Comparison of ENCODE assay signal across 1 cellular context in the genomic region with DNA sequence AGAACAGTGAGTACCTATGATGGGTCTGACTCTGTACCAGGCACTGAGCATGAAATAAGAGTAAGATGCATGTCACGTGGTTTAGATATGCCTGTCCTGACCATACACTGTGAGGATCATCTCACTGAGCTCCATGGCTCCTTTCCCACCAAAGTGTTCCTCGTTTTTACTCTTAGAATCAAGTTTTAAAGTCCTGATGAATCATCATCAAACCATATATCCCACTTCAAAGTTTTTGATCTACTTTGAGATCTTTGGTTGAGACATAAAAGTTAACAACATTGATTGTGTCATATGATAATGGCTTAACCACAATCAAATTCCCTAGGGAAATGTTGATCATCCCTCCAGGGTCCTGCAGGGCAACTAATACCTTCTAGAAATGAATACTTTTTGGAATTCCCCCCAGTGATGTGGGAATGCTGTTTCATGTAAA.
TF ChIP-seq lines count a peak whose summit lies in the region.

No MANE protein-coding gene starts in this region.

TF ChIP-seq in GM12878, 131 proteins besides CTCF, POLR2A, EP300 and RAD21:
- no peak for TF ChIP-seq SMAD5 (IDR thresholded peaks at IDR 0.05; ENCODE audit: low read depth)
- no peak for TF ChIP-seq CHD1 (IDR thresholded peaks at IDR 0.05; ENCODE audit: low read depth, low read length)
- no peak for TF ChIP-seq BHLHE40 (IDR thresholded peaks at IDR 0.05; ENCODE audit: borderline replicate concordance in 1 of 2, low read depth in 2 of 2, low read length in 1 of 2)
- no peak for TF ChIP-seq MYC (IDR thresholded peaks at IDR 0.05; ENCODE audit: insufficient read depth, insufficient read length, insufficient replicate concordance, low read length, severe bottlenecking)
- no peak for TF ChIP-seq NFYA (IDR thresholded peaks at IDR 0.05; ENCODE audit: borderline replicate concordance, low read depth, low read length)
- TF ChIP-seq, protein P1, sequence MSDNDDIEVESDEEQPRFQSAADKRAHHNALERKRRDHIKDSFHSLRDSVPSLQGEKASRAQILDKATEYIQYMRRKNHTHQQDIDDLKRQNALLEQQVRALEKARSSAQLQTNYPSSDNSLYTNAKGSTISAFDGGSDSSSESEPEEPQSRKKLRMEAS (IDR thresholded peaks at IDR 0.05; ENCODE audit: low read depth, low read length) = no peak
- no peak for TF ChIP-seq TCF7 (IDR thresholded peaks at IDR 0.05; ENCODE audit: borderline replicate concordance)
- peak; percentile 61; the same call in 1 of the 2 replicates for TF ChIP-seq RUNX3 (IDR thresholded peaks at IDR 0.05; ENCODE audit: low read length)
- TF ChIP-seq, protein P2, sequence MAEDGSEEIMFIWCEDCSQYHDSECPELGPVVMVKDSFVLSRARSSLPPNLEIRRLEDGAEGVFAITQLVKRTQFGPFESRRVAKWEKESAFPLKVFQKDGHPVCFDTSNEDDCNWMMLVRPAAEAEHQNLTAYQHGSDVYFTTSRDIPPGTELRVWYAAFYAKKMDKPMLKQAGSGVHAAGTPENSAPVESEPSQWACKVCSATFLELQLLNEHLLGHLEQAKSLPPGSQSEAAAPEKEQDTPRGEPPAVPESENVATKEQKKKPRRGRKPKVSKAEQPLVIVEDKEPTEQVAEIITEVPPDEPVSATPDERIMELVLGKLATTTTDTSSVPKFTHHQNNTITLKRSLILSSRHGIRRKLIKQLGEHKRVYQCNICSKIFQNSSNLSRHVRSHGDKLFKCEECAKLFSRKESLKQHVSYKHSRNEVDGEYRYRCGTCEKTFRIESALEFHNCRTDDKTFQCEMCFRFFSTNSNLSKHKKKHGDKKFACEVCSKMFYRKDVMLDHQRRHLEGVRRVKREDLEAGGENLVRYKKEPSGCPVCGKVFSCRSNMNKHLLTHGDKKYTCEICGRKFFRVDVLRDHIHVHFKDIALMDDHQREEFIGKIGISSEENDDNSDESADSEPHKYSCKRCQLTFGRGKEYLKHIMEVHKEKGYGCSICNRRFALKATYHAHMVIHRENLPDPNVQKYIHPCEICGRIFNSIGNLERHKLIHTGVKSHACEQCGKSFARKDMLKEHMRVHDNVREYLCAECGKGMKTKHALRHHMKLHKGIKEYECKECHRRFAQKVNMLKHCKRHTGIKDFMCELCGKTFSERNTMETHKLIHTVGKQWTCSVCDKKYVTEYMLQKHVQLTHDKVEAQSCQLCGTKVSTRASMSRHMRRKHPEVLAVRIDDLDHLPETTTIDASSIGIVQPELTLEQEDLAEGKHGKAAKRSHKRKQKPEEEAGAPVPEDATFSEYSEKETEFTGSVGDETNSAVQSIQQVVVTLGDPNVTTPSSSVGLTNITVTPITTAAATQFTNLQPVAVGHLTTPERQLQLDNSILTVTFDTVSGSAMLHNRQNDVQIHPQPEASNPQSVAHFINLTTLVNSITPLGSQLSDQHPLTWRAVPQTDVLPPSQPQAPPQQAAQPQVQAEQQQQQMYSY (CRISPR knock-in tag; IDR thresholded peaks at IDR 0.05) = no peak
- TF ChIP-seq MEF2B (IDR thresholded peaks at IDR 0.05; ENCODE audit: partially characterized antibody, poor library complexity, severe bottlenecking) = peak; percentile 64
- TF ChIP-seq MTA2 (IDR thresholded peaks at IDR 0.05; ENCODE audit: low read depth) = no peak
- no peak for TF ChIP-seq SUZ12 (IDR thresholded peaks at IDR 0.05; ENCODE audit: unreplicated experiment)
- TF ChIP-seq CHD4 (IDR thresholded peaks at IDR 0.05) = no peak
- TF ChIP-seq, protein P3, sequence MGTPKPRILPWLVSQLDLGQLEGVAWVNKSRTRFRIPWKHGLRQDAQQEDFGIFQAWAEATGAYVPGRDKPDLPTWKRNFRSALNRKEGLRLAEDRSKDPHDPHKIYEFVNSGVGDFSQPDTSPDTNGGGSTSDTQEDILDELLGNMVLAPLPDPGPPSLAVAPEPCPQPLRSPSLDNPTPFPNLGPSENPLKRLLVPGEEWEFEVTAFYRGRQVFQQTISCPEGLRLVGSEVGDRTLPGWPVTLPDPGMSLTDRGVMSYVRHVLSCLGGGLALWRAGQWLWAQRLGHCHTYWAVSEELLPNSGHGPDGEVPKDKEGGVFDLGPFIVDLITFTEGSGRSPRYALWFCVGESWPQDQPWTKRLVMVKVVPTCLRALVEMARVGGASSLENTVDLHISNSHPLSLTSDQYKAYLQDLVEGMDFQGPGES (IDR thresholded peaks at IDR 0.05) = no peak
- TF ChIP-seq, protein P4, sequence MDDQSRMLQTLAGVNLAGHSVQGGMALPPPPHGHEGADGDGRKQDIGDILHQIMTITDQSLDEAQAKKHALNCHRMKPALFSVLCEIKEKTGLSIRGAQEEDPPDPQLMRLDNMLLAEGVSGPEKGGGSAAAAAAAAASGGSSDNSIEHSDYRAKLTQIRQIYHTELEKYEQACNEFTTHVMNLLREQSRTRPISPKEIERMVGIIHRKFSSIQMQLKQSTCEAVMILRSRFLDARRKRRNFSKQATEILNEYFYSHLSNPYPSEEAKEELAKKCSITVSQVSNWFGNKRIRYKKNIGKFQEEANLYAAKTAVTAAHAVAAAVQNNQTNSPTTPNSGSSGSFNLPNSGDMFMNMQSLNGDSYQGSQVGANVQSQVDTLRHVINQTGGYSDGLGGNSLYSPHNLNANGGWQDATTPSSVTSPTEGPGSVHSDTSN (IDR thresholded peaks at IDR 0.05; ENCODE audit: insufficient replicate concordance, low read depth, low read length) = no peak
- TF ChIP-seq IKZF2 (IDR thresholded peaks at IDR 0.05) = 0 out of 4 replicates have a peak, but pooled peaks of 1 of the 2 experiments have one; percentile 16
- TF ChIP-seq, protein P5, sequence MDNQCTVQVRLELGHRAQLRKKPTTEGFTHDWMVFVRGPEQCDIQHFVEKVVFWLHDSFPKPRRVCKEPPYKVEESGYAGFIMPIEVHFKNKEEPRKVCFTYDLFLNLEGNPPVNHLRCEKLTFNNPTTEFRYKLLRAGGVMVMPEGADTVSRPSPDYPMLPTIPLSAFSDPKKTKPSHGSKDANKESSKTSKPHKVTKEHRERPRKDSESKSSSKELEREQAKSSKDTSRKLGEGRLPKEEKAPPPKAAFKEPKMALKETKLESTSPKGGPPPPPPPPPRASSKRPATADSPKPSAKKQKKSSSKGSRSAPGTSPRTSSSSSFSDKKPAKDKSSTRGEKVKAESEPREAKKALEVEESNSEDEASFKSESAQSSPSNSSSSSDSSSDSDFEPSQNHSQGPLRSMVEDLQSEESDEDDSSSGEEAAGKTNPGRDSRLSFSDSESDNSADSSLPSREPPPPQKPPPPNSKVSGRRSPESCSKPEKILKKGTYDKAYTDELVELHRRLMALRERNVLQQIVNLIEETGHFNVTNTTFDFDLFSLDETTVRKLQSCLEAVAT (IDR thresholded peaks at IDR 0.05) = no peak
- TF ChIP-seq BACH1 (IDR thresholded peaks at IDR 0.05; ENCODE audit: borderline replicate concordance) = no peak
- no peak for TF ChIP-seq RAD51 (IDR thresholded peaks at IDR 0.05)
- TF ChIP-seq IKZF1 (conservative IDR thresholded peaks at IDR 0.05) = 0 out of 2 replicates have a peak, but pooled peaks have one; percentile 24
- TF ChIP-seq MEF2A (IDR thresholded peaks at IDR 0.05; ENCODE audit: insufficient read depth, low read depth, low read length) = no peak
- TF ChIP-seq, protein P6, sequence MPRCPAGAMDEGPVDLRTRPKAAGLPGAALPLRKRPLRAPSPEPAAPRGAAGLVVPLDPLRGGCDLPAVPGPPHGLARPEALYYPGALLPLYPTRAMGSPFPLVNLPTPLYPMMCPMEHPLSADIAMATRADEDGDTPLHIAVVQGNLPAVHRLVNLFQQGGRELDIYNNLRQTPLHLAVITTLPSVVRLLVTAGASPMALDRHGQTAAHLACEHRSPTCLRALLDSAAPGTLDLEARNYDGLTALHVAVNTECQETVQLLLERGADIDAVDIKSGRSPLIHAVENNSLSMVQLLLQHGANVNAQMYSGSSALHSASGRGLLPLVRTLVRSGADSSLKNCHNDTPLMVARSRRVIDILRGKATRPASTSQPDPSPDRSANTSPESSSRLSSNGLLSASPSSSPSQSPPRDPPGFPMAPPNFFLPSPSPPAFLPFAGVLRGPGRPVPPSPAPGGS (IDR thresholded peaks at IDR 0.05; ENCODE audit: borderline replicate concordance, insufficient read depth, low read depth, low read length, poor library complexity, severe bottlenecking) = no peak
- TF ChIP-seq RFX5 (IDR thresholded peaks at IDR 0.05; ENCODE audit: low read depth, low read length) = no peak
